12 cellular contexts compared by ENCODE assay signal in genomic region chrX:43693602-43694406, GRCh38. TPM values are rescaled to one million over a fixed set of nuclear protein-coding genes. Genes with fewer than 3 reads are reported as not detected.
DNase-seq lines count a peak whose midpoint lies in the region; ATAC-seq and TF ChIP-seq lines count a peak whose summit lies in the region.
"Had no signal": no experiment of that assay in that cellular context is flagged by ENCODE, and none has a peak within 500 bp of the region (broad histone marks: within the 10 kb centered on the region; RNA-seq: fewer than 3 reads in every experiment).

No MANE protein-coding gene starts in this region.

- H2AK5ac ChIP-seq in trophoblast cell (ENCODE audit: low read length): no peak overlapping the region

- no peak overlapping the region for H3K23ac ChIP-seq in trophoblast cell (ENCODE audit: low read length)

- no peak overlapping the region for H4K91ac ChIP-seq in trophoblast cell (ENCODE audit: low read depth, low read length)

- no peak overlapping the region for H4K8ac ChIP-seq in trophoblast cell (ENCODE audit: low read depth, low read length)

- POLR2A ChIA-PET in Caco-2 (lab: Charles Lee): no interaction called here

- no peaks in the 10 kb centered on the region for H3F3A ChIP-seq in neural progenitor cell (ENCODE audit: low read depth)

- intact Hi-C loops in Caco-2 (cut with micrococcal nuclease; ENCODE audit: unreplicated experiment): loop anchor here (1.0 kb wide), 2 partner anchors 8 to 129 kb away; no protein-coding TSS in a partner anchor
- intact Hi-C loops in esophagus squamous epithelium (cut with DNase I): no loop called here

- H3K36me3 ChIP-seq in Caco-2 (ENCODE audit: control insufficient read depth, insufficient read depth, low read length) (no peaks in the 10 kb centered on the region), esophagus squamous epithelium (peaks cover 0 to 21% (median 0%) of the 10 kb centered on the region in 3 donors), trophoblast cell (ENCODE audit: control insufficient read depth in 1 of 2, insufficient read depth in 2 of 2, low read length in 2 of 2) (no peaks in the 10 kb centered on the region), neural progenitor cell (no peaks in the 10 kb centered on the region)

- TF ChIP-seq CTCF in Caco-2 (IDR thresholded peaks at IDR 0.05; ENCODE audit: insufficient read depth in 1 of 2, low read depth in 1 of 2, low read length in 1 of 2, severe bottlenecking in 1 of 2, unreplicated experiment in 1 of 2) (no peak), esophagus squamous epithelium (IDR thresholded peaks at IDR 0.05) (no peak), neural progenitor cell (IDR thresholded peaks at IDR 0.05) (no peak)

- no peak overlapping the region for H3K18ac ChIP-seq in trophoblast cell (ENCODE audit: low read length)

- H2BK120ac ChIP-seq in trophoblast cell (ENCODE audit: insufficient read depth, low read length, poor library complexity): no peak overlapping the region

- no peaks in the 10 kb centered on the region for H3K27me3 Mint-ChIP-seq in Caco-2 (ENCODE audit: insufficient read depth, unreplicated experiment)
- no peaks in the 10 kb centered on the region for H3K27me3 Mint-ChIP-seq in neural progenitor cell (ENCODE audit: insufficient read depth, low read depth)

- 27 to 45% methylated on average over 2 to 3 of the region's 3 CpGs for WGBS in esophagus squamous epithelium, 2 donors
- WGBS in trophoblast cell (ENCODE audit: extremely low coverage, insufficient coverage, insufficient read length): no CpG with 5 or more reads among the region's 3 CpGs

- peak overlapping the region in 3 of 4 donors; percentile 33 to 48 (median 35) for H3K27ac ChIP-seq in esophagus squamous epithelium
- no peak overlapping the region for H3K27ac ChIP-seq in trophoblast cell (ENCODE audit: low read depth, low read length)
- H3K27ac ChIP-seq in neural progenitor cell: no peak overlapping the region

- peaks cover 2% of the 10 kb centered on the region for H3K79me1 ChIP-seq in trophoblast cell (ENCODE audit: low read length)

- H3K27ac Mint-ChIP-seq in Caco-2 (ENCODE audit: unreplicated experiment) (peak overlapping the region; percentile 66), neural progenitor cell (no peak overlapping the region)
- H3K27ac Mint-ChIP-seq: HFFc6 had no signal

- H3K36me3 Mint-ChIP-seq in Caco-2 (ENCODE audit: insufficient read depth, unreplicated experiment): no peaks in the 10 kb centered on the region
- H3K36me3 Mint-ChIP-seq in neural progenitor cell: no peaks in the 10 kb centered on the region

- H2BK12ac ChIP-seq in trophoblast cell (ENCODE audit: low read length): no peak overlapping the region

- CTCF ChIA-PET in Caco-2 (lab: Charles Lee): no interaction called here

- H3K79me2 ChIP-seq in trophoblast cell (ENCODE audit: control insufficient read depth, insufficient read depth, low read length, poor library complexity) (no peaks in the 10 kb centered on the region), neural progenitor cell (ENCODE audit: low read depth) (no peaks in the 10 kb centered on the region)

- no peaks in the 10 kb centered on the region for H3K27me3 ChIP-seq in Caco-2 (replicated peaks; ENCODE audit: control insufficient read depth, insufficient read depth, low read length)
- no peaks in the 10 kb centered on the region for H3K27me3 ChIP-seq in esophagus squamous epithelium
- no peaks in the 10 kb centered on the region for H3K27me3 ChIP-seq in trophoblast cell (ENCODE audit: insufficient read depth, low read length)
- no peaks in the 10 kb centered on the region for H3K27me3 ChIP-seq in neural progenitor cell

- no peaks in the 10 kb centered on the region for H4K20me1 ChIP-seq in neural progenitor cell (ENCODE audit: low read depth)

- H3K9ac ChIP-seq in trophoblast cell (ENCODE audit: low read length) (no peak overlapping the region), neural progenitor cell (no peak overlapping the region)

- peak; percentile 55 to 66 for DNase-seq in Caco-2
- DNase-seq in NCI-H748 treated with DMSO at 0.1 percent for 48 hours (lab: John Stamatoyannopoulos, UW): peak; percentile 20
- no peak for DNase-seq in esophagus squamous epithelium (lab: John Stamatoyannopoulos, UW)
- DNase-seq in trophoblast cell: peak; percentile 67 to 78
- no peak for DNase-seq in neural progenitor cell (ENCODE audit: low spot score)
- no peak for DNase-seq in anterior cingulate cortex (lab: John Stamatoyannopoulos, UW)
- DNase-seq in DMS114 treated with DMSO at 0.1 percent for 48 hours (lab: John Stamatoyannopoulos, UW; ENCODE audit: unreplicated experiment): no peak
- DNase-seq: GF-D8, HFFc6, NCI-H226 had no signal

- H3K9me3 ChIP-seq in Caco-2 (no peaks in the 10 kb centered on the region), esophagus squamous epithelium (no peaks in the 10 kb centered on the region), trophoblast cell (ENCODE audit: insufficient read depth, low read depth, low read length) (no peaks in the 10 kb centered on the region), neural progenitor cell (ENCODE audit: low read depth) (no peaks in the 10 kb centered on the region)

- H3K14ac ChIP-seq in trophoblast cell (ENCODE audit: low read length): no peak overlapping the region

- H4K12ac ChIP-seq in trophoblast cell (ENCODE audit: low read depth, low read length): no peak overlapping the region

- H3K4me3 Mint-ChIP-seq in Caco-2 (ENCODE audit: unreplicated experiment) (peak overlapping the region; percentile 44), neural progenitor cell (no peak overlapping the region)
- H3K4me3 Mint-ChIP-seq: HFFc6 had no signal

- ATAC-seq in HG03135 (IDR thresholded peaks at IDR 0.05; ENCODE audit: unreplicated experiment): no peak

- H3K4me1 Mint-ChIP-seq in Caco-2 (ENCODE audit: low read depth, unreplicated experiment) (no peaks in the 10 kb centered on the region), neural progenitor cell (peaks cover 14% of the 10 kb centered on the region)

- BruUV-seq in Caco-2 (replicated peaks; lab: Mats Ljungman, UMichigan): no TSS peak

- H3K4me2 ChIP-seq in trophoblast cell (ENCODE audit: low read length): no peak overlapping the region
- no peak overlapping the region for H3K4me2 ChIP-seq in neural progenitor cell
- H3K4me2 ChIP-seq: smooth muscle cell had no signal

- H3K4me1 ChIP-seq in Caco-2 (peaks cover 25% of the 10 kb centered on the region), esophagus squamous epithelium (peaks cover 4 to 24% (median 9%) of the 10 kb centered on the region in 3 donors), trophoblast cell (ENCODE audit: control insufficient read depth in 1 of 2, insufficient read depth in 2 of 2, low read length in 2 of 2) (peaks cover 0 to 3% of the 10 kb centered on the region in 2 experiments), neural progenitor cell (peaks cover 10% of the 10 kb centered on the region)

- H3K9me3 Mint-ChIP-seq in Caco-2 (ENCODE audit: unreplicated experiment) (no peaks in the 10 kb centered on the region), neural progenitor cell (peaks cover 4% of the 10 kb centered on the region)
- H3K9me3 Mint-ChIP-seq: HFFc6 had no signal

- H2AFZ ChIP-seq in trophoblast cell (ENCODE audit: insufficient read depth, low read length, poor library complexity) (no peak overlapping the region), neural progenitor cell (replicated peaks) (no peak overlapping the region)

- no peak for TF ChIP-seq POLR2A in esophagus squamous epithelium (IDR thresholded peaks at IDR 0.05)

- H3K4me3 ChIP-seq in Caco-2 (ENCODE audit: low read depth, low read length) (no peak overlapping the region), esophagus squamous epithelium (no peak overlapping the region), trophoblast cell (ENCODE audit: low read depth, low read length) (no peak overlapping the region), neural progenitor cell (no peak overlapping the region)
- H3K4me3 ChIP-seq: smooth muscle cell had no signal

- no peak overlapping the region for H3K4ac ChIP-seq in trophoblast cell (ENCODE audit: low read depth, low read length)

- H2BK5ac ChIP-seq in trophoblast cell (ENCODE audit: low read depth, low read length, poor library complexity): no peak overlapping the region

RNA-seq across cellular contexts. Expression of gene MAOA, which starts 37.7 kb away (rescaled TPM):
- total RNA-seq in Caco-2 (2022): 0.25 and 0.74 TPM in 2 replicates
- 100 to 1,000 TPM in 2 of 4 donors, 10 to 100 TPM in 2; 70.3 to 183 (median 128) TPM for total RNA-seq in esophagus squamous epithelium
- polyA plus RNA-seq in trophoblast cell (2013): 25.8 and 27.0 TPM in 2 replicates
- 4.4 and 12.7 TPM in 2 replicates for total RNA-seq in neural progenitor cell (ENCODE audit: low replicate concordance)

Comparison
In these comparisons a context has a peak if more than half of its experiments do, and no peak if none do; other contexts are left out.
1. DNase-seq: peak in Caco-2 (2 of 2), NCI-H748 treated with DMSO at 0.1 percent for 48 hours (single experiment) and trophoblast cell (2 of 2); none in esophagus squamous epithelium (single experiment), neural progenitor cell (single experiment), anterior cingulate cortex (0 of 58) and DMS114 treated with DMSO at 0.1 percent for 48 hours (single experiment).
2. H3K27ac ChIP-seq: peak in esophagus squamous epithelium (3 of 4); none in trophoblast cell (single experiment) and neural progenitor cell (single experiment).